In genomic region chr2:237604960-237605359, GRCh38 we compare ENCODE assay signal across 1 cellular context.
TF ChIP-seq lines count a peak whose summit lies in the region.

No MANE protein-coding gene starts in this region.

TF ChIP-seq in H1, 55 proteins besides CTCF, POLR2A, EP300 and RAD21:
- TF ChIP-seq TAF7 (optimal IDR thresholded peaks at IDR 0.05; ENCODE audit: borderline replicate concordance, low read depth, low read length) (no peak), TBP (IDR thresholded peaks at IDR 0.05; ENCODE audit: low read depth, low read length) (no peak), PHF8 (conservative IDR thresholded peaks at IDR 0.05; ENCODE audit: low read depth, low read length) (no peak), BCL11A (IDR thresholded peaks at IDR 0.05; ENCODE audit: low read depth in 2 of 2, low read length in 2 of 2) (no peak), CEBPB (IDR thresholded peaks at IDR 0.05; ENCODE audit: low read depth, low read length) (no peak), SRF (IDR thresholded peaks at IDR 0.05; ENCODE audit: low read depth, low read length) (no peak), RXRA (IDR thresholded peaks at IDR 0.05; ENCODE audit: insufficient read depth, low read depth, low read length) (no peak), SP1 (IDR thresholded peaks at IDR 0.05; ENCODE audit: low read depth, low read length) (no peak), TCF12 (IDR thresholded peaks at IDR 0.05; ENCODE audit: low read depth, low read length) (no peak), HDAC2 (IDR thresholded peaks at IDR 0.05; ENCODE audit: borderline replicate concordance in 1 of 2, low read depth in 2 of 2, low read length in 2 of 2) (no peak), SP4 (IDR thresholded peaks at IDR 0.05; ENCODE audit: low read length) (no peak), CTBP2 (IDR thresholded peaks at IDR 0.05; ENCODE audit: borderline replicate concordance, insufficient read depth, insufficient read length, low read length) (no peak), KDM1A (IDR thresholded peaks at IDR 0.05; ENCODE audit: borderline replicate concordance, low read length) (no peak), ZNF274 (IDR thresholded peaks at IDR 0.05; ENCODE audit: borderline replicate concordance, extremely low read depth, low read length) (no peak), ATF2 (IDR thresholded peaks at IDR 0.05; ENCODE audit: low read length) (no peak), SIN3A (conservative IDR thresholded peaks at IDR 0.05 in 1 of 2, IDR thresholded peaks at IDR 0.05 in 1 of 2; ENCODE audit: low read depth in 1 of 2, low read length in 2 of 2) (no peak)
- TF ChIP-seq, protein P1, sequence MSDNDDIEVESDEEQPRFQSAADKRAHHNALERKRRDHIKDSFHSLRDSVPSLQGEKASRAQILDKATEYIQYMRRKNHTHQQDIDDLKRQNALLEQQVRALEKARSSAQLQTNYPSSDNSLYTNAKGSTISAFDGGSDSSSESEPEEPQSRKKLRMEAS (IDR thresholded peaks at IDR 0.05), result no peak
- TF ChIP-seq, protein P2, sequence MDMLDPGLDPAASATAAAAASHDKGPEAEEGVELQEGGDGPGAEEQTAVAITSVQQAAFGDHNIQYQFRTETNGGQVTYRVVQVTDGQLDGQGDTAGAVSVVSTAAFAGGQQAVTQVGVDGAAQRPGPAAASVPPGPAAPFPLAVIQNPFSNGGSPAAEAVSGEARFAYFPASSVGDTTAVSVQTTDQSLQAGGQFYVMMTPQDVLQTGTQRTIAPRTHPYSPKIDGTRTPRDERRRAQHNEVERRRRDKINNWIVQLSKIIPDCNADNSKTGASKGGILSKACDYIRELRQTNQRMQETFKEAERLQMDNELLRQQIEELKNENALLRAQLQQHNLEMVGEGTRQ (IDR thresholded peaks at IDR 0.05; ENCODE audit: low read length), result no peak
